24 cellular contexts compared by ENCODE assay signal in the genomic region with DNA sequence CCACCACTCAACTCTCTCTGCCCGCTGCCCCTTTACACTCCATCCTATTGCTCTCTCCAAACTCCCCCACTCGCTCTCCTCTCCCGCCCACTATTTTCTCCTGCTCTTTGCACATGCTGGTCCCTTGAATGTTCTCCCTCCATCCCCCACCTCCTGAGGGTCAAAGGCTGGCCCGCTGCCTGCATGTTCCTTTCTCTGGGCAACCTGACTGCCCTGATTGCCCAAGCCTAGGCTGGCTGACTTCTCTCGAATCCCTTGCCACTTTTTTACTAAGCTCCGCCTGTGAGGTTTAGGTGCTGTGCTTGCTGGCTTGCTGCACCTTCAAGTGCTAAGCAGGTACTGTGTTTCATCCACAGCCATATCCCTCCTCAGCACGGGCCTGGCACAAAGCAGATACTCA. TPM values are rescaled to one million over a fixed set of nuclear protein-coding genes. Genes with fewer than 3 reads are reported as not detected.
A peak's percentile ranks its signal among the peaks of the same experiment; 100 is the strongest.
DNase-seq lines count a peak whose midpoint lies in the region; ATAC-seq and TF ChIP-seq lines count a peak whose summit lies in the region.
"Had no signal": no experiment of that assay in that cellular context is flagged by ENCODE, and none has a peak within 500 bp of the region (broad histone marks: within the 10 kb centered on the region; RNA-seq: fewer than 3 reads in every experiment).

No MANE protein-coding gene starts in this region.

- intact Hi-C loops in Caco-2 (cut with micrococcal nuclease; ENCODE audit: unreplicated experiment), result no loop called here
- intact Hi-C loops in activated T-helper 2 cell treated with anti-CD3 and anti-CD28 coated beads, Interferon-gamma antibody, Interleukin-2, Interleukin-4, amounts not matched to agents 10 μg/mL and 5 μg/mL and 100 μg/mL, durations not matched to agents 14 hours and 24 hours and 36 hours (cut with micrococcal nuclease), result loop anchor here (10.0 kb wide), 1 partner anchor 112 kb away; the partner anchor contains the start of gene GINS2

- H3K4me3 ChIP-seq in Caco-2 (ENCODE audit: low read depth, low read length), result no peak overlapping the region
- H3K4me3 ChIP-seq: gastroesophageal sphincter, lower lobe of right lung, mucosa of descending colon, skin epidermis had no signal

- no peaks in the 10 kb centered on the region for H3K9me3 ChIP-seq in Caco-2
- H3K9me3 ChIP-seq: gastroesophageal sphincter, lower lobe of right lung, mucosa of descending colon had no signal

- no TSS peak for BruUV-seq in Caco-2 (replicated peaks; lab: Mats Ljungman, UMichigan)

- peaks cover 6% of the 10 kb centered on the region; the same call in 1 of the 2 replicates for H3K4me1 ChIP-seq in Caco-2

- peaks cover 89% of the 10 kb centered on the region for H3K36me3 Mint-ChIP-seq in activated T-cell treated with anti-CD3 and anti-CD28 coated beads, Interleukin-2, amount 50 U/mL, for 24 hours (ENCODE audit: low read depth)
- H3K36me3 Mint-ChIP-seq in Caco-2 (ENCODE audit: insufficient read depth, unreplicated experiment) (peaks cover 96% of the 10 kb centered on the region), nephron (ENCODE audit: low read depth) (peaks cover 52% of the 10 kb centered on the region)
- peaks cover 54% of the 10 kb centered on the region for H3K36me3 Mint-ChIP-seq in activated T-helper 2 cell treated with anti-CD3 and anti-CD28 coated beads, Interferon-gamma antibody, Interleukin-2, Interleukin-4, amounts not matched to agents 10 μg/mL and 5 μg/mL and 100 μg/mL, durations not matched to agents 14 hours and 24 hours and 36 hours (ENCODE audit: low read depth)

- H3K4me3 Mint-ChIP-seq in activated T-cell treated with anti-CD3 and anti-CD28 coated beads, Interleukin-2, amount 50 U/mL, for 24 hours, result peak overlapping the region; percentile 89
- H3K4me3 Mint-ChIP-seq in Caco-2 (ENCODE audit: unreplicated experiment), result no peak overlapping the region
- H3K4me3 Mint-ChIP-seq in activated T-helper 2 cell treated with anti-CD3 and anti-CD28 coated beads, Interferon-gamma antibody, Interleukin-2, Interleukin-4, amounts not matched to agents 10 μg/mL and 5 μg/mL and 100 μg/mL, durations not matched to agents 14 hours and 24 hours and 36 hours (ENCODE audit: low read depth), result peak overlapping the region; percentile 52
- H3K4me3 Mint-ChIP-seq in nephron, result peak overlapping the region; percentile 89 to 91 (median 90)
- H3K4me3 Mint-ChIP-seq: activated B cell treated with CpG ODN at 0.5 μM for 24 hours; activated CD4-positive, alpha-beta memory T cell treated with anti-CD3 and anti-CD28 coated beads, Interleukin-2, amount 10 ng/mL, durations not matched to agents 7 days and 5 days had no signal

- H3K9me3 Mint-ChIP-seq in activated T-cell treated with anti-CD3 and anti-CD28 coated beads, Interleukin-2, amount 50 U/mL, for 24 hours, result no peaks in the 10 kb centered on the region
- no peaks in the 10 kb centered on the region for H3K9me3 Mint-ChIP-seq in Caco-2 (ENCODE audit: unreplicated experiment)
- no peaks in the 10 kb centered on the region for H3K9me3 Mint-ChIP-seq in activated T-helper 2 cell treated with anti-CD3 and anti-CD28 coated beads, Interferon-gamma antibody, Interleukin-2, Interleukin-4, amounts not matched to agents 10 μg/mL and 5 μg/mL and 100 μg/mL, durations not matched to agents 14 hours and 24 hours and 36 hours
- H3K9me3 Mint-ChIP-seq in nephron, result no peaks in the 10 kb centered on the region
- H3K9me3 Mint-ChIP-seq: activated B cell treated with CpG ODN at 0.5 μM for 24 hours; activated CD4-positive, alpha-beta memory T cell treated with anti-CD3 and anti-CD28 coated beads, Interleukin-2, amount 10 ng/mL, durations not matched to agents 7 days and 5 days had no signal

- POLR2A ChIA-PET in Caco-2 (lab: Charles Lee), result no interaction called here

- no peaks in the 10 kb centered on the region for H3K27me3 Mint-ChIP-seq in activated T-cell treated with anti-CD3 and anti-CD28 coated beads, Interleukin-2, amount 50 U/mL, for 24 hours
- H3K27me3 Mint-ChIP-seq in Caco-2 (ENCODE audit: insufficient read depth, unreplicated experiment) (no peaks in the 10 kb centered on the region), nephron (ENCODE audit: low read depth) (no peaks in the 10 kb centered on the region)
- H3K27me3 Mint-ChIP-seq in activated T-helper 2 cell treated with anti-CD3 and anti-CD28 coated beads, Interferon-gamma antibody, Interleukin-2, Interleukin-4, amounts not matched to agents 10 μg/mL and 5 μg/mL and 100 μg/mL, durations not matched to agents 14 hours and 24 hours and 36 hours (ENCODE audit: low read depth), result no peaks in the 10 kb centered on the region
- H3K27me3 Mint-ChIP-seq: activated B cell treated with CpG ODN at 0.5 μM for 24 hours; activated CD4-positive, alpha-beta memory T cell treated with anti-CD3 and anti-CD28 coated beads, Interleukin-2, amount 10 ng/mL, durations not matched to agents 7 days and 5 days had no signal

- H3K27me3 ChIP-seq in Caco-2 (replicated peaks; ENCODE audit: control insufficient read depth, insufficient read depth, low read length), result no peaks in the 10 kb centered on the region
- H3K27me3 ChIP-seq: gastroesophageal sphincter had no signal

- ATAC-seq in GM18520 (IDR thresholded peaks at IDR 0.05; ENCODE audit: unreplicated experiment), result no peak
- ATAC-seq: gastroesophageal sphincter, lower lobe of right lung, mucosa of descending colon, SK-N-SH treated with all-trans-retinoic acid at 6 μM for 48 hours had no signal

- peak overlapping the region; percentile 16 for H3K27ac Mint-ChIP-seq in activated T-cell treated with anti-CD3 and anti-CD28 coated beads, Interleukin-2, amount 50 U/mL, for 24 hours
- H3K27ac Mint-ChIP-seq in Caco-2 (ENCODE audit: unreplicated experiment) (peak overlapping the region; percentile 0), nephron (no peak overlapping the region)
- H3K27ac Mint-ChIP-seq in activated T-helper 2 cell treated with anti-CD3 and anti-CD28 coated beads, Interferon-gamma antibody, Interleukin-2, Interleukin-4, amounts not matched to agents 10 μg/mL and 5 μg/mL and 100 μg/mL, durations not matched to agents 14 hours and 24 hours and 36 hours, result no peak overlapping the region
- H3K27ac Mint-ChIP-seq: activated B cell treated with CpG ODN at 0.5 μM for 24 hours; activated CD4-positive, alpha-beta memory T cell treated with anti-CD3 and anti-CD28 coated beads, Interleukin-2, amount 10 ng/mL, durations not matched to agents 7 days and 5 days had no signal

- H3K4me1 Mint-ChIP-seq in activated T-cell treated with anti-CD3 and anti-CD28 coated beads, Interleukin-2, amount 50 U/mL, for 24 hours (ENCODE audit: low read depth), result peaks cover 63% of the 10 kb centered on the region
- H3K4me1 Mint-ChIP-seq in Caco-2 (ENCODE audit: low read depth, unreplicated experiment), result peaks cover 10% of the 10 kb centered on the region
- peaks cover 26% of the 10 kb centered on the region for H3K4me1 Mint-ChIP-seq in activated T-helper 2 cell treated with anti-CD3 and anti-CD28 coated beads, Interferon-gamma antibody, Interleukin-2, Interleukin-4, amounts not matched to agents 10 μg/mL and 5 μg/mL and 100 μg/mL, durations not matched to agents 14 hours and 24 hours and 36 hours (ENCODE audit: low read depth)
- peaks cover 15% of the 10 kb centered on the region for H3K4me1 Mint-ChIP-seq in nephron

- CTCF ChIA-PET in Caco-2 (lab: Charles Lee), result interaction anchor here (0.8 kb wide), 1 partner anchor 24 kb away, joined by 3 read pairs; no protein-coding TSS in a partner anchor

- H3K27ac ChIP-seq in caudate nucleus (ENCODE audit: low read depth, low read length), result no peak overlapping the region
- H3K27ac ChIP-seq: gastroesophageal sphincter, lower lobe of right lung, skin epidermis had no signal

- TF ChIP-seq CTCF in Caco-2 (IDR thresholded peaks at IDR 0.05; ENCODE audit: insufficient read depth in 1 of 2, low read depth in 1 of 2, low read length in 1 of 2, severe bottlenecking in 1 of 2, unreplicated experiment in 1 of 2) (no peak), nephron (IDR thresholded peaks at IDR 0.05; ENCODE audit: unreplicated experiment in 3 of 3) (no peak)

- no peak for DNase-seq in activated T-cell treated with anti-CD3 and anti-CD28 coated beads, Interleukin-2, amount 50 U/mL, for 24 hours
- no peak for DNase-seq in activated T-cell treated with anti-CD3 and anti-CD28 coated beads, Interleukin-2, amount 50 U/mL, for 48 hours
- no peak for DNase-seq in Caco-2
- no peak for DNase-seq in activated T-helper 2 cell treated with anti-CD3 and anti-CD28 coated beads, Interferon-gamma antibody, Interleukin-2, Interleukin-4, amounts not matched to agents 10 μg/mL and 5 μg/mL and 100 μg/mL, durations not matched to agents 14 hours and 24 hours and 36 hours (ENCODE audit: low spot score)
- DNase-seq in caudate nucleus (lab: John Stamatoyannopoulos, UW), result no peak
- DNase-seq in NCI-H526 (lab: John Stamatoyannopoulos, UW), result no peak
- DNase-seq: activated B cell treated with CpG ODN at 0.5 μM for 24 hours; activated CD4-positive, alpha-beta memory T cell treated with anti-CD3 and anti-CD28 coated beads, Interleukin-2, amount 10 ng/mL, durations not matched to agents 7 days and 5 days; activated gamma-delta T cell treated with Interleukin-2 at 50 U/mL for 16 hours; cortex of kidney; EL; lower lobe of right lung; mucosa of descending colon; NCI-H1105 treated with DMSO at 0.1 percent for 48 hours; NCI-H2029 treated with DMSO at 0.1 percent for 48 hours; NCI-H2227 treated with DMSO at 0.1 percent for 48 hours; NCI-H774; nucleus accumbens; T1000 had no signal

- peaks cover 8% of the 10 kb centered on the region; the same call in 1 of the 2 replicates for H3K36me3 ChIP-seq in Caco-2 (ENCODE audit: control insufficient read depth, insufficient read depth, low read length)

RNA-seq across cellular contexts. Expression of gene EMC8, which starts 2.7 kb away (rescaled TPM):
- 86.7 and 94.7 TPM in 2 replicates for total RNA-seq in Caco-2 (2022)
- total RNA-seq in activated T-helper 2 cell treated with anti-CD3 and anti-CD28 coated beads, Interferon-gamma antibody, Interleukin-2, Interleukin-4, amounts not matched to agents 10 μg/mL and 5 μg/mL and 100 μg/mL, durations not matched to agents 14 hours and 24 hours and 36 hours, result 36.1 and 40.2 TPM in 2 replicates

RNA-seq across cellular contexts. Expression of gene COX4I1, which starts 2.9 kb away (rescaled TPM):
- total RNA-seq in Caco-2 (2022), result 814 and 893 TPM in 2 replicates
- 543 and 561 TPM in 2 replicates for total RNA-seq in activated T-helper 2 cell treated with anti-CD3 and anti-CD28 coated beads, Interferon-gamma antibody, Interleukin-2, Interleukin-4, amounts not matched to agents 10 μg/mL and 5 μg/mL and 100 μg/mL, durations not matched to agents 14 hours and 24 hours and 36 hours

RNA-seq across cellular contexts. Expression of gene C16orf74, which starts 45.7 kb away (rescaled TPM):
- 3.8 and 4.0 TPM in 2 replicates for total RNA-seq in Caco-2 (2022)
- not detected in 2 replicates for total RNA-seq in activated T-helper 2 cell treated with anti-CD3 and anti-CD28 coated beads, Interferon-gamma antibody, Interleukin-2, Interleukin-4, amounts not matched to agents 10 μg/mL and 5 μg/mL and 100 μg/mL, durations not matched to agents 14 hours and 24 hours and 36 hours

Comparison
In these comparisons a context has a peak if more than half of its experiments do, and no peak if none do; other contexts are left out.
1. H3K27ac Mint-ChIP-seq: peak in activated T-cell treated with anti-CD3 and anti-CD28 coated beads, Interleukin-2, amount 50 U/mL, for 24 hours (single experiment) and Caco-2 (single experiment); none in activated T-helper 2 cell treated with anti-CD3 and anti-CD28 coated beads, Interferon-gamma antibody, Interleukin-2, Interleukin-4, amounts not matched to agents 10 μg/mL and 5 μg/mL and 100 μg/mL, durations not matched to agents 14 hours and 24 hours and 36 hours (single experiment) and nephron (0 of 3).